Comparison of ENCODE assay signal across 8 cellular contexts in the genomic region with DNA sequence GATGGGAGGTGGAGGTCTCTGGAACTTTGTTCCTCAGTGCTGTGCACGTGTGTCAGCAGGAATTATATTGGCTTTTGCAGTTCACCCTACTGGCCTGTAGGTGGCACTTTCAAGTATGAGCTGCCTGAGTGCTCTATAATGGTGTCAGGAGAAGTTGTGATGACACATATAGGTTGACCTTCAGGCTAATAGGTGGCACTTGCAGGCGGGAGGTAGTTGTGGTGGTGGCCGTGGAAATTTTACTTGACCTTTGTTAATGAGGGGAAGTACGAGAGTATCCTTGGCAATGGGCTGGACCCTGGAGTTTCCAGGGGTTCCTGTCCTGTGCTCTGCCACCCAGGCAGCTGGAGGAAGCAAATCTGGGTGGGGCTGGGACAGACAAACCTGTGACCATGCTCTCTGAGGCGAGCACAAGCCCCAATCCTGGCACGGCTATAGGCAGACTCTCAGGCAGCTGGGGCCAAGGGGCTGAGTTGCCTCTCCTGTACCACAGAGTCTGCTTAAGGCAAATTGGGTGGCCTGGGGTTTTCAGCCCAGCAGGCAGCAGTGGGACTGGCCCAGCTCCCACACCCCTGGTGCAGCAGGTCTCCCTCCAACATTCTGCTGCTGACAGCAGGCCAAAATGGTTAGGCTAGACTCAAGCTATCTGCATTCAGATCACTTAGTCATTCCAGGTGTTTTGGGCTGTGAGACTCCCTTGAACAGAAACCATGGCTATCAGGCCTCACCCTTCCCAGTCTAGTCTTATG.
A peak's percentile ranks its signal among the peaks of the same experiment; 100 is the strongest.
DNase-seq lines count a peak whose midpoint lies in the region; ATAC-seq and TF ChIP-seq lines count a peak whose summit lies in the region.

No MANE protein-coding gene starts in this region.

- H3K36me3 ChIP-seq in HCT116 (ENCODE audit: control insufficient read depth in 1 of 2, insufficient read depth in 2 of 2, low read length in 2 of 2): no peaks in the 10 kb centered on the region
- no peaks in the 10 kb centered on the region for H3K36me3 ChIP-seq in effector memory CD4-positive, alpha-beta T cell (ENCODE audit: control insufficient read depth, insufficient read depth, low read length)

- no peaks in the 10 kb centered on the region for H4K20me1 ChIP-seq in HCT116 (ENCODE audit: insufficient read depth)

- POLR2A ChIA-PET in HCT116 (lab: Charles Lee): interaction anchor here (1.2 kb wide), 1 partner anchor 11 kb away, joined by 3 read pairs; no protein-coding TSS in a partner anchor

- no peaks in the 10 kb centered on the region for H3K9me3 Mint-ChIP-seq in osteocyte (ENCODE audit: unreplicated experiment)

- TF ChIP-seq CTCF in 22Rv1 (IDR thresholded peaks at IDR 0.05) (peak; percentile 90), GM12864 (IDR thresholded peaks at IDR 0.05; ENCODE audit: low read depth, low read length, missing control alignments) (peak; percentile 84), HCT116 (IDR thresholded peaks at IDR 0.05 in 2 of 3, conservative IDR thresholded peaks at IDR 0.05 in 1 of 3; ENCODE audit: borderline replicate concordance in 1 of 3, insufficient read depth in 1 of 3, low read depth in 2 of 3, low read length in 2 of 3) (peak; percentile 46 to 87 (median 82); a peak in 5 of 6 replicates), LNCAP (IDR thresholded peaks at IDR 0.05) (peak; percentile 92), VCaP (conservative IDR thresholded peaks at IDR 0.05) (peak; percentile 78), osteocyte (IDR thresholded peaks at IDR 0.05) (peak; percentile 65)

- peak; percentile 41 for DNase-seq in GM12864 (ENCODE audit: low read depth)
- peak; percentile 45 for DNase-seq in HCT116 (ENCODE audit: low read depth, low spot score)
- DNase-seq in epithelial cell of prostate (ENCODE audit: low read depth, low spot score): peak; percentile 65
- no peak for DNase-seq in osteocyte (ENCODE audit: extremely low spot score, unreplicated experiment)
- no peak for DNase-seq in effector memory CD4-positive, alpha-beta T cell

- H3K27ac Mint-ChIP-seq in osteocyte (ENCODE audit: unreplicated experiment): no peak overlapping the region

- RAD21 ChIA-PET in HCT116 (lab: Charles Lee; ENCODE audit: low non-redundant PET in 1 of 2, low total read pairs in 2 of 2, uncharacterized antibody in 2 of 2, unreplicated experiment in 2 of 2): no interaction called here

- intact Hi-C loops in HCT116 (cut with micrococcal nuclease): no loop called here

- no peak overlapping the region for H3K27ac ChIP-seq in 22Rv1
- H3K27ac ChIP-seq in HCT116 (ENCODE audit: low read depth, low read length): no peak overlapping the region
- no peak overlapping the region for H3K27ac ChIP-seq in VCaP
- no peak overlapping the region for H3K27ac ChIP-seq in epithelial cell of prostate
- H3K27ac ChIP-seq in effector memory CD4-positive, alpha-beta T cell (ENCODE audit: insufficient read depth, low read length, poor library complexity, severe bottlenecking): no peak overlapping the region

- no peaks in the 10 kb centered on the region for H3K9me3 ChIP-seq in HCT116 (ENCODE audit: control insufficient read depth in 1 of 2, insufficient read depth in 1 of 2, low read depth in 1 of 2, low read length in 2 of 2)
- H3K9me3 ChIP-seq in effector memory CD4-positive, alpha-beta T cell (ENCODE audit: control insufficient read depth, low read length): no peaks in the 10 kb centered on the region

- H3K4me2 ChIP-seq in HCT116 (ENCODE audit: low read length): peak overlapping the region; percentile 16; the same call in 1 of the 2 replicates

- no peaks in the 10 kb centered on the region for H3K36me3 Mint-ChIP-seq in osteocyte (ENCODE audit: unreplicated experiment)

- peak; percentile 54 for TF ChIP-seq RAD21 in HCT116 (IDR thresholded peaks at IDR 0.05; ENCODE audit: low read depth)

- no peak overlapping the region for H3K4me3 Mint-ChIP-seq in osteocyte (ENCODE audit: unreplicated experiment)

- peaks cover 20% of the 10 kb centered on the region for H3K27me3 Mint-ChIP-seq in osteocyte (ENCODE audit: unreplicated experiment)

- no TSS peak for BruUV-seq in HCT116 (replicated peaks; lab: Mats Ljungman, UMichigan)

- H2AFZ ChIP-seq in HCT116 (ENCODE audit: low read depth, low read length, poor library complexity, severe bottlenecking): peak overlapping the region; percentile 99

- CTCF ChIA-PET in HCT116 (lab: Charles Lee): interaction anchor here (0.5 to 1.5 kb wide), 6 partner anchors 11 to 234 kb away, joined by 3 to 10 read pairs (median 4); no protein-coding TSS in a partner anchor

- H3K4me3 ChIP-seq in GM12864 (ENCODE audit: low read depth, low read length) (no peak overlapping the region), HCT116 (replicated peaks in 1 of 2; ENCODE audit: low read depth in 1 of 2, low read length in 2 of 2) (no peak overlapping the region)
- H3K4me3 ChIP-seq in effector memory CD4-positive, alpha-beta T cell (ENCODE audit: insufficient read depth, low read depth, low read length, poor library complexity, severe bottlenecking): no peak overlapping the region

- no peaks in the 10 kb centered on the region for H3K79me2 ChIP-seq in HCT116 (ENCODE audit: insufficient read depth, low read length)

- H3K9ac ChIP-seq in HCT116 (ENCODE audit: low read length): no peak overlapping the region

- ATAC-seq in HCT116: peak; percentile 97

- H3K27me3 ChIP-seq in HCT116 (ENCODE audit: insufficient read depth, low read length): no peaks in the 10 kb centered on the region
- H3K27me3 ChIP-seq in effector memory CD4-positive, alpha-beta T cell (replicated peaks; ENCODE audit: control insufficient read depth, insufficient read depth, low read length, poor library complexity, severe bottlenecking): no peaks in the 10 kb centered on the region

- H3K4me1 Mint-ChIP-seq in osteocyte (ENCODE audit: unreplicated experiment): peaks cover 9% of the 10 kb centered on the region

- peaks cover 0 to 9% of the 10 kb centered on the region in 2 experiments; a peak in 1 of 4 replicates for H3K4me1 ChIP-seq in HCT116 (ENCODE audit: control insufficient read depth in 1 of 2, insufficient read depth in 2 of 2, low read length in 2 of 2)
- peaks cover 5% of the 10 kb centered on the region for H3K4me1 ChIP-seq in effector memory CD4-positive, alpha-beta T cell (ENCODE audit: control insufficient read depth, insufficient read depth, low read length, poor library complexity, severe bottlenecking)

- no peaks in the 10 kb centered on the region for H3K9me2 ChIP-seq in HCT116 (ENCODE audit: insufficient read depth)

- TF ChIP-seq POLR2A in HCT116 (IDR thresholded peaks at IDR 0.05; ENCODE audit: borderline replicate concordance, extremely low read depth, insufficient read depth, insufficient read length): no peak

TF ChIP-seq in HCT116, 20 proteins besides CTCF, POLR2A, EP300 and RAD21:
- no peak for TF ChIP-seq ELF1 (IDR thresholded peaks at IDR 0.05; ENCODE audit: borderline replicate concordance, low read depth)
- no peak for TF ChIP-seq EZH2 (IDR thresholded peaks at IDR 0.05)
- TF ChIP-seq, protein P1, sequence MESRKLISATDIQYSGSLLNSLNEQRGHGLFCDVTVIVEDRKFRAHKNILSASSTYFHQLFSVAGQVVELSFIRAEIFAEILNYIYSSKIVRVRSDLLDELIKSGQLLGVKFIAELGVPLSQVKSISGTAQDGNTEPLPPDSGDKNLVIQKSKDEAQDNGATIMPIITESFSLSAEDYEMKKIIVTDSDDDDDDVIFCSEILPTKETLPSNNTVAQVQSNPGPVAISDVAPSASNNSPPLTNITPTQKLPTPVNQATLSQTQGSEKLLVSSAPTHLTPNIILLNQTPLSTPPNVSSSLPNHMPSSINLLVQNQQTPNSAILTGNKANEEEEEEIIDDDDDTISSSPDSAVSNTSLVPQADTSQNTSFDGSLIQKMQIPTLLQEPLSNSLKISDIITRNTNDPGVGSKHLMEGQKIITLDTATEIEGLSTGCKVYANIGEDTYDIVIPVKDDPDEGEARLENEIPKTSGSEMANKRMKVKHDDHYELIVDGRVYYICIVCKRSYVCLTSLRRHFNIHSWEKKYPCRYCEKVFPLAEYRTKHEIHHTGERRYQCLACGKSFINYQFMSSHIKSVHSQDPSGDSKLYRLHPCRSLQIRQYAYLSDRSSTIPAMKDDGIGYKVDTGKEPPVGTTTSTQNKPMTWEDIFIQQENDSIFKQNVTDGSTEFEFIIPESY (IDR thresholded peaks at IDR 0.05; ENCODE audit: extremely low read depth, insufficient replicate concordance, low read length): no peak
- no peak for TF ChIP-seq SIN3A (IDR thresholded peaks at IDR 0.05; ENCODE audit: low read depth)
- peak; percentile 49 for TF ChIP-seq YY1 (IDR thresholded peaks at IDR 0.05; ENCODE audit: extremely low read depth, insufficient replicate concordance, low read depth, low read length)
- peak; percentile 31 for TF ChIP-seq TCF7L2 (IDR thresholded peaks at IDR 0.05; ENCODE audit: borderline replicate concordance, extremely low read depth, insufficient read depth, insufficient read length)
- TF ChIP-seq SP1 (IDR thresholded peaks at IDR 0.05; ENCODE audit: low read depth): no peak
- peak; percentile 72 for TF ChIP-seq MAX (IDR thresholded peaks at IDR 0.05)
- TF ChIP-seq ZFX (IDR thresholded peaks at IDR 0.05): no peak
- no peak for TF ChIP-seq POLR2AphosphoS5 (IDR thresholded peaks at IDR 0.05; ENCODE audit: low read depth, low read length)
- TF ChIP-seq, protein P2, sequence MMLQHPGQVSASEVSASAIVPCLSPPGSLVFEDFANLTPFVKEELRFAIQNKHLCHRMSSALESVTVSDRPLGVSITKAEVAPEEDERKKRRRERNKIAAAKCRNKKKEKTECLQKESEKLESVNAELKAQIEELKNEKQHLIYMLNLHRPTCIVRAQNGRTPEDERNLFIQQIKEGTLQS (IDR thresholded peaks at IDR 0.05): no peak
- 0 out of 2 replicates have a peak, but pooled peaks have one; percentile 36 for TF ChIP-seq CBX3 (IDR thresholded peaks at IDR 0.05; ENCODE audit: low read depth)

Comparison
In these comparisons a context has a peak if more than half of its experiments do, and no peak if none do; other contexts are left out.
1. DNase-seq: peak in GM12864 (single experiment), HCT116 (single experiment) and epithelial cell of prostate (single experiment); none in osteocyte (single experiment) and effector memory CD4-positive, alpha-beta T cell (0 of 3).
2. Peak in every context shown above with its lines, with median percentiles within 50 percentile points of each other: CTCF ChIP-seq.